ENCODE assay signal across 16 cellular contexts in genomic region chr9:79603222-79603925, GRCh38.
"Had no signal": no experiment of that assay in that cellular context is flagged by ENCODE, and none has a peak within 500 bp of the region (broad histone marks: within the 10 kb centered on the region; RNA-seq: fewer than 3 reads in every experiment).

No MANE protein-coding gene starts in this region.

- H3K27me3 ChIP-seq: dorsolateral prefrontal cortex, tibial nerve, vagina had no signal

- H3K9me3 ChIP-seq: vagina had no signal

- ATAC-seq: activated naive CD8-positive, alpha-beta T cell treated with anti-CD3 and anti-CD28 coated beads, Interleukin-2, amount 50 U/mL, for 24 hours; naive thymus-derived CD8-positive, alpha-beta T cell had no signal

- H3K27ac ChIP-seq: left ventricle myocardium inferior, skin epidermis, tibial nerve, vagina had no signal

- DNase-seq: activated CD4-positive, alpha-beta T cell treated with anti-CD3 and anti-CD28 coated beads, Interleukin-2, amount 10 ng/mL, durations not matched to agents 24 days and 14 days; activated CD4-positive, CD25-positive, alpha-beta regulatory T cell; activated CD8-positive, alpha-beta memory T cell treated with anti-CD3 and anti-CD28 coated beads for 24 hours; activated naive CD4-positive, alpha-beta T cell treated with Interleukin-2 at 50 U/mL for 16 hours; activated naive CD8-positive, alpha-beta T cell treated with anti-CD3 and anti-CD28 coated beads, Interleukin-2, amount 50 U/mL, for 24 hours; aorta; dorsolateral prefrontal cortex; erythroblast; left ventricle myocardium inferior; naive thymus-derived CD8-positive, alpha-beta T cell; stimulated activated CD4-positive, alpha-beta T cell treated with anti-CD3 and anti-CD28 coated beads, Interleukin-15, amount 100 ng/mL, for 24 hours; stimulated activated CD4-positive, alpha-beta T cell treated with anti-CD3 and anti-CD28 coated beads, Interleukin-4, amount 100 ng/mL, for 1 hour; stimulated activated naive CD4-positive, alpha-beta T cell had no signal

- H3K36me3 ChIP-seq: vagina had no signal

- H3K4me3 ChIP-seq: dorsolateral prefrontal cortex, left ventricle myocardium inferior, skin epidermis, tibial nerve, vagina had no signal

- H3K4me1 ChIP-seq: tibial nerve, vagina had no signal
